31 cellular contexts compared by ENCODE assay signal in the genomic region with DNA sequence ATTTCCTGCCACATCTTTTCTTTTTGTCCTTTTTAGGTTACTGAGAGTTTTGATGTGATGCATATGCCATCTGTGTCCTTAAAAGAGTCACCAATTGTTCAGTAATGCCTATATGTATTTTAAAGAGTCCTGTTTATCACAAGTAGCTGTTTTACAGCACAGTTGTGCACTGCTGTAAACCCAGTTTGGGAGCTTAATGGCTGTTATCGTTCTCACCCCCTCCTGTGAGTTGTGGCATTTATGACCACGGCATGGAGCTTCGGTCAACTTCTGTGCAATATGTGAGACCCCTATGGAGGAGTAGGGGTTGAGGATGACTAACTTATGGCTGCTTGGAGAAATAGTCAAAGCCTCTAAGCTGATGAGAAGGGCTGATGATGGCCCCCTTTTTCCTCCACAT.
"Had no signal": no experiment of that assay in that cellular context is flagged by ENCODE, and none has a peak within 500 bp of the region (broad histone marks: within the 10 kb centered on the region; RNA-seq: fewer than 3 reads in every experiment).

No MANE protein-coding gene starts in this region.

- H3K9me3 ChIP-seq: adrenal gland, body of pancreas, esophagus muscularis mucosa, gastrocnemius medialis, heart right ventricle had no signal

- H3K27ac ChIP-seq: adrenal gland, body of pancreas, esophagus muscularis mucosa, foreskin keratinocyte, gastrocnemius medialis, heart right ventricle had no signal

- H3K27me3 ChIP-seq: adrenal gland, body of pancreas, esophagus muscularis mucosa, foreskin keratinocyte, gastrocnemius medialis, heart right ventricle had no signal

- H3K4me1 ChIP-seq: adrenal gland, body of pancreas, foreskin keratinocyte, gastrocnemius medialis, heart right ventricle had no signal

- H3K36me3 Mint-ChIP-seq: activated CD4-positive, alpha-beta memory T cell treated with anti-CD3 and anti-CD28 coated beads for 36 hours; activated CD8-positive, alpha-beta memory T cell treated with anti-CD3 and anti-CD28 coated beads, Interleukin-2, amount 10 ng/mL, durations not matched to agents 7 days and 5 days; activated naive CD4-positive, alpha-beta T cell treated with anti-CD3 and anti-CD28 coated beads, Interleukin-2, amount 50 U/mL, for 24 hours; activated naive CD8-positive, alpha-beta T cell treated with anti-CD3 and anti-CD28 coated beads for 36 hours had no signal

- H3K4me1 Mint-ChIP-seq: activated CD4-positive, alpha-beta T cell treated with anti-CD3 and anti-CD28 coated beads for 36 hours; activated CD4-positive, alpha-beta T cell treated with anti-CD3 and anti-CD28 coated beads, Interleukin-2, amount 10 ng/mL, durations not matched to agents 24 days and 14 days; activated CD8-positive, alpha-beta memory T cell treated with anti-CD3 and anti-CD28 coated beads, Interleukin-2, amount 10 ng/mL, durations not matched to agents 7 days and 5 days; activated naive CD4-positive, alpha-beta T cell treated with anti-CD3 and anti-CD28 coated beads, Interleukin-2, amount 50 U/mL, for 24 hours; activated naive CD8-positive, alpha-beta T cell treated with anti-CD3 and anti-CD28 coated beads for 36 hours; activated naive CD8-positive, alpha-beta T cell treated with anti-CD3 and anti-CD28 coated beads, Interleukin-2, amount 50 U/mL, for 24 hours had no signal

- H3K27ac Mint-ChIP-seq: activated CD4-positive, alpha-beta memory T cell treated with anti-CD3 and anti-CD28 coated beads for 36 hours; activated CD4-positive, alpha-beta T cell treated with anti-CD3 and anti-CD28 coated beads for 36 hours; activated CD4-positive, alpha-beta T cell treated with anti-CD3 and anti-CD28 coated beads, Interleukin-2, amount 10 ng/mL, durations not matched to agents 24 days and 14 days; activated CD8-positive, alpha-beta memory T cell treated with anti-CD3 and anti-CD28 coated beads, Interleukin-2, amount 10 ng/mL, durations not matched to agents 7 days and 5 days; activated CD8-positive, alpha-beta T cell treated with anti-CD3 and anti-CD28 coated beads, Interleukin-2, amount 10 ng/mL, durations not matched to agents 7 days and 5 days; activated naive CD4-positive, alpha-beta T cell treated with anti-CD3 and anti-CD28 coated beads for 36 hours; activated naive CD4-positive, alpha-beta T cell treated with anti-CD3 and anti-CD28 coated beads, Interleukin-2, amount 50 U/mL, for 24 hours; activated naive CD8-positive, alpha-beta T cell treated with anti-CD3 and anti-CD28 coated beads for 36 hours; activated naive CD8-positive, alpha-beta T cell treated with anti-CD3 and anti-CD28 coated beads, Interleukin-2, amount 50 U/mL, for 24 hours; activated T-helper 1 cell treated with anti-CD3 and anti-CD28 coated beads, Interleukin-12 subunit alpha, Interleukin-12 subunit beta, Interleukin-2, Interleukin-4 antibody, amounts not matched to agents 30 ng/mL and 10 ng/mL and 1 ng/mL, durations not matched to agents 14 hours and 24 hours and 36 hours; activated T-helper 2 cell treated with anti-CD3 and anti-CD28 coated beads, Interferon-gamma antibody, Interleukin-2, Interleukin-4, amounts not matched to agents 10 μg/mL and 5 μg/mL and 100 μg/mL, durations not matched to agents 14 hours and 24 hours and 36 hours; effector memory CD8-positive, alpha-beta T cell had no signal

- H3K9me3 Mint-ChIP-seq: activated CD4-positive, alpha-beta memory T cell treated with anti-CD3 and anti-CD28 coated beads for 36 hours; activated CD4-positive, alpha-beta T cell treated with anti-CD3 and anti-CD28 coated beads, Interleukin-2, amount 10 ng/mL, durations not matched to agents 24 days and 14 days; activated naive CD4-positive, alpha-beta T cell treated with anti-CD3 and anti-CD28 coated beads for 36 hours; activated naive CD4-positive, alpha-beta T cell treated with anti-CD3 and anti-CD28 coated beads, Interleukin-2, amount 50 U/mL, for 24 hours; activated naive CD8-positive, alpha-beta T cell treated with anti-CD3 and anti-CD28 coated beads for 36 hours; activated naive CD8-positive, alpha-beta T cell treated with anti-CD3 and anti-CD28 coated beads, Interleukin-2, amount 50 U/mL, for 24 hours; activated T-helper 1 cell treated with anti-CD3 and anti-CD28 coated beads, Interleukin-12 subunit alpha, Interleukin-12 subunit beta, Interleukin-2, Interleukin-4 antibody, amounts not matched to agents 30 ng/mL and 10 ng/mL and 1 ng/mL, durations not matched to agents 14 hours and 24 hours and 36 hours; activated T-helper 2 cell treated with anti-CD3 and anti-CD28 coated beads, Interferon-gamma antibody, Interleukin-2, Interleukin-4, amounts not matched to agents 10 μg/mL and 5 μg/mL and 100 μg/mL, durations not matched to agents 14 hours and 24 hours and 36 hours; effector memory CD8-positive, alpha-beta T cell had no signal

- H3K27me3 Mint-ChIP-seq: activated CD4-positive, alpha-beta T cell treated with anti-CD3 and anti-CD28 coated beads, Interleukin-2, amount 10 ng/mL, durations not matched to agents 24 days and 14 days had no signal

- H3K4me3 ChIP-seq: adrenal gland, body of pancreas, esophagus muscularis mucosa, gastrocnemius medialis, heart right ventricle had no signal

- H3K4me3 Mint-ChIP-seq: activated CD4-positive, alpha-beta memory T cell treated with anti-CD3 and anti-CD28 coated beads for 36 hours; activated CD4-positive, alpha-beta T cell treated with anti-CD3 and anti-CD28 coated beads for 36 hours; activated CD4-positive, alpha-beta T cell treated with anti-CD3 and anti-CD28 coated beads, Interleukin-2, amount 10 ng/mL, durations not matched to agents 24 days and 14 days; activated CD8-positive, alpha-beta memory T cell treated with anti-CD3 and anti-CD28 coated beads, Interleukin-2, amount 10 ng/mL, durations not matched to agents 7 days and 5 days; activated CD8-positive, alpha-beta T cell treated with anti-CD3 and anti-CD28 coated beads, Interleukin-2, amount 10 ng/mL, durations not matched to agents 7 days and 5 days; activated naive CD4-positive, alpha-beta T cell treated with anti-CD3 and anti-CD28 coated beads for 36 hours; activated naive CD4-positive, alpha-beta T cell treated with anti-CD3 and anti-CD28 coated beads, Interleukin-2, amount 50 U/mL, for 24 hours; activated naive CD8-positive, alpha-beta T cell treated with anti-CD3 and anti-CD28 coated beads for 36 hours; activated naive CD8-positive, alpha-beta T cell treated with anti-CD3 and anti-CD28 coated beads, Interleukin-2, amount 50 U/mL, for 24 hours; activated T-helper 1 cell treated with anti-CD3 and anti-CD28 coated beads, Interleukin-12 subunit alpha, Interleukin-12 subunit beta, Interleukin-2, Interleukin-4 antibody, amounts not matched to agents 30 ng/mL and 10 ng/mL and 1 ng/mL, durations not matched to agents 14 hours and 24 hours and 36 hours; effector memory CD8-positive, alpha-beta T cell had no signal

- ATAC-seq: activated CD4-positive, alpha-beta T cell treated with anti-CD3 and anti-CD28 coated beads for 36 hours; activated CD8-positive, alpha-beta memory T cell treated with anti-CD3 and anti-CD28 coated beads, Interleukin-2, amount 10 ng/mL, durations not matched to agents 7 days and 5 days; activated CD8-positive, alpha-beta T cell treated with anti-CD3 and anti-CD28 coated beads, Interleukin-2, amount 10 ng/mL, durations not matched to agents 7 days and 5 days; activated naive CD8-positive, alpha-beta T cell treated with anti-CD3 and anti-CD28 coated beads, Interleukin-2, amount 50 U/mL, for 24 hours; body of pancreas; effector memory CD8-positive, alpha-beta T cell; foreskin keratinocyte; gastrocnemius medialis; heart right ventricle had no signal

- DNase-seq: activated CD4-positive, alpha-beta memory T cell treated with anti-CD3 and anti-CD28 coated beads for 36 hours; activated CD4-positive, alpha-beta T cell treated with anti-CD3 and anti-CD28 coated beads for 36 hours; activated CD4-positive, alpha-beta T cell treated with anti-CD3 and anti-CD28 coated beads, Interleukin-2, amount 10 ng/mL, durations not matched to agents 24 days and 14 days; activated CD4-positive, CD25-positive, alpha-beta regulatory T cell; activated CD4-positive, CD25-positive, alpha-beta regulatory T cell treated with anti-CD3 and anti-CD28 coated beads, Interleukin-2, amount 50 U/mL, for 72 hours; activated CD8-positive, alpha-beta memory T cell treated with anti-CD3 and anti-CD28 coated beads, Interleukin-2, amount 10 ng/mL, durations not matched to agents 7 days and 5 days; activated CD8-positive, alpha-beta memory T cell treated with anti-CD3 and anti-CD28 coated beads, Interleukin-2, amount 50 U/mL, for 4 hours; activated CD8-positive, alpha-beta T cell treated with anti-CD3 and anti-CD28 coated beads, Interleukin-2, amount 10 ng/mL, durations not matched to agents 7 days and 5 days; activated effector memory CD4-positive, alpha-beta T cell treated with anti-CD3 and anti-CD28 coated beads, Interleukin-2, amount 50 U/mL, for 16 hours; activated naive CD4-positive, alpha-beta T cell treated with anti-CD3 and anti-CD28 coated beads for 36 hours; activated naive CD8-positive, alpha-beta T cell treated with anti-CD3 and anti-CD28 coated beads for 36 hours; activated naive CD8-positive, alpha-beta T cell treated with anti-CD3 and anti-CD28 coated beads, Interleukin-2, amount 50 U/mL, for 24 hours; activated T-cell treated with anti-CD3 and anti-CD28 coated beads, Interleukin-2, amount 50 U/mL, for 1 hour; activated T-cell treated with anti-CD3 and anti-CD28 coated beads, Interleukin-2, amount 50 U/mL, for 48 hours; adrenal gland; amygdala; aorta; body of pancreas; caudate nucleus; cortex of kidney; dermis blood vessel endothelial cell; effector CD4-positive, alpha-beta T cell; effector memory CD8-positive, alpha-beta T cell; erythroblast; foreskin keratinocyte; gastrocnemius medialis; heart right ventricle had no signal

- H3K36me3 ChIP-seq: gastrocnemius medialis had no signal
